8 cellular contexts compared by ENCODE assay signal in the genomic region with DNA sequence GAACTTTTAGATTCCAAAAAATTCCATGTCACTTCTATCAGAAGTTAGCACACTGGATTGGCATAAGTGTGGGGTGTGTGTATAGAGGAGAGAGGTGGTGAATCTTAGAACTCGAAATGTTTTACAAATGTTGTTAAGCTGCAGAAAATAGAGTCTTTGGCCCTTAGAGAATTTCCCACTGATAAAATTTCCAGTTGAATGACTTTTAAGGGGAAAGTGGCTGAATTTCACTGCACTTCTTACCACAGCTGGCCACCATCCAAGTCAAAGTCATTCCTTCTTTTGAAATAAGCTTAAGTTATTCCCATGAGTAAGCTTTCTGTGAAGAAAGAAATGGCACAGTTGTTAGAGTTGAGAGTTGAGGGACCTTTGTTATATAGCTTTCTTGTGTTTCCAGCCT. TPM values are rescaled to one million over a fixed set of nuclear protein-coding genes. Genes with fewer than 3 reads are reported as not detected.
DNase-seq lines count a peak whose midpoint lies in the region; ATAC-seq and TF ChIP-seq lines count a peak whose summit lies in the region.

No MANE protein-coding gene starts in this region.

- H3K4me1 ChIP-seq in RWPE2 (ENCODE audit: insufficient read depth, poor library complexity, severe bottlenecking) (peaks cover 27% of the 10 kb centered on the region), sigmoid colon (peaks cover 0 to 91% (median 66%) of the 10 kb centered on the region in 4 donors)

- H3K27me3 ChIP-seq in RWPE2 (ENCODE audit: insufficient read depth, poor library complexity, severe bottlenecking): no peaks in the 10 kb centered on the region
- no peaks in the 10 kb centered on the region for H3K27me3 ChIP-seq in sigmoid colon

- TF ChIP-seq CTCF in RWPE2 (IDR thresholded peaks at IDR 0.05; ENCODE audit: poor library complexity, severe bottlenecking) (no peak), fibroblast of villous mesenchyme (IDR thresholded peaks at IDR 0.05; ENCODE audit: insufficient read depth, low read depth, low read length) (no peak), sigmoid colon (IDR thresholded peaks at IDR 0.05) (no peak)

- peak; percentile 65 for DNase-seq in GM04503 (ENCODE audit: low read depth)
- DNase-seq in RWPE2 (ENCODE audit: low spot score): no peak
- peak; percentile 87 for DNase-seq in fibroblast of villous mesenchyme (ENCODE audit: low read depth)
- no peak for DNase-seq in sigmoid colon
- no peak for DNase-seq in NCI-H748 treated with DMSO at 0.1 percent for 48 hours (lab: John Stamatoyannopoulos, UW)
- no peak for DNase-seq in DMS114 treated with DMSO at 0.1 percent for 48 hours (lab: John Stamatoyannopoulos, UW; ENCODE audit: unreplicated experiment)

- peak overlapping the region; percentile 36 for H3K27ac ChIP-seq in RWPE2 (ENCODE audit: poor library complexity, severe bottlenecking)
- peak overlapping the region; percentile 8 to 61 (median 45) for H3K27ac ChIP-seq in sigmoid colon

- ATAC-seq in RWPE2 (ENCODE audit: low read depth) (peak; percentile 65), HG03159 (IDR thresholded peaks at IDR 0.05; ENCODE audit: unreplicated experiment) (no peak)
- ATAC-seq in activated CD4-positive, CD25-positive, alpha-beta regulatory T cell treated with anti-CD3 and anti-CD28 coated beads, Interleukin-2, amount 50 U/mL, for 24 hours: no peak

- peaks cover 60% of the 10 kb centered on the region for H3K36me3 ChIP-seq in RWPE2 (ENCODE audit: low read depth)
- H3K36me3 ChIP-seq in sigmoid colon: no peaks in the 10 kb centered on the region

- TF ChIP-seq POLR2A in sigmoid colon (IDR thresholded peaks at IDR 0.05): no peak

- intact Hi-C loops in sigmoid colon (cut with DNase I): no loop called here

- no peak for TF ChIP-seq EP300 in sigmoid colon (IDR thresholded peaks at IDR 0.05)

- H3K9me3 ChIP-seq in RWPE2 (ENCODE audit: severe bottlenecking) (no peaks in the 10 kb centered on the region), sigmoid colon (no peaks in the 10 kb centered on the region)

- WGBS in sigmoid colon, 2 donors: 42 to 87% methylated on average over 1 of the region's 1 CpG

- no peak overlapping the region for H3K4me3 ChIP-seq in RWPE2 (ENCODE audit: severe bottlenecking)
- H3K4me3 ChIP-seq in fibroblast of villous mesenchyme (ENCODE audit: low read depth, low read length): no peak overlapping the region
- H3K4me3 ChIP-seq in sigmoid colon: no peak overlapping the region

RNA-seq across cellular contexts. Expression of a gene that starts 13.8 kb away (rescaled TPM):
- total RNA-seq in fibroblast of villous mesenchyme (448 and 513 TPM in 2 replicates), sigmoid colon (100 to 1,000 TPM; 179 to 451 (median 305) TPM)
- 10 to 100 TPM in 1 of 3 donors, 1 to 10 TPM in 2; 6.2 to 47.4 (median 6.6) TPM for polyA plus RNA-seq in sigmoid colon

Comparison
In these comparisons a context has a peak if more than half of its experiments do, and no peak if none do; other contexts are left out.
1. DNase-seq: peak in GM04503 (single experiment) and fibroblast of villous mesenchyme (single experiment); none in RWPE2 (single experiment), sigmoid colon (single experiment), NCI-H748 treated with DMSO at 0.1 percent for 48 hours (single experiment) and DMS114 treated with DMSO at 0.1 percent for 48 hours (single experiment).